In the genomic region with DNA sequence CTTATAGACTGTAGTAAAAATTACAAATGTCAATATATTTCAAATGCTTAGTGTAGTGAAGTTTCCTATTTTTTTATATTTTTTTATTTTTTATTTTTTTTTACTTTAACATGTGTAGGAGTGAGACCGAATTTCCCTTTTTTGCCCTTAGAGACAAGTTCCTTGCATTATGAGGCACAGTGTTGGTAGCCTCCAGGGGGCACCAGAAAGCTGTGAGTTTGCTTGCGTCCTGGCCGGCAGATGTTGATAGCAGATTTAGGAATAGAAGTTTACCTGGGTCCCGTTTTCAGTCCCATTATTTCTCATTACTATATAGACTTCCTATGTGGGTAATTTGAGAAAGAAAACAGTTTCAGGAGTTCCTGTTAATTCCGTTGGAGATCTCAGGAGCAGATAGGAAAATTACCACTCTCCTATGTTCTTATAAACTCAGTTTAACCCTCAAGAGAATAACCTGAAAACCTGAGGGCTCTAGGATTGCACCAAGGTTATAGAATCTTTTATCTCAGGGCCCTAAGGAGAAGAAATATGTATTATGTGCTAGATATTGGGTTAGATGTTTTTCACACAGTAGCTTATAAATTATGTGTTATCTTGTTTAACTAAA, we compare ENCODE assay signal across 8 cellular contexts.
DNase-seq lines count a peak whose midpoint lies in the region; ATAC-seq, FAIRE-seq and TF ChIP-seq lines count a peak whose summit lies in the region.

No MANE protein-coding gene starts in this region.

- no peak overlapping the region for H3K4me3 ChIP-seq in adrenal gland
- H3K4me3 ChIP-seq in spleen = no peak overlapping the region

- ATAC-seq in GM21528 (IDR thresholded peaks at IDR 0.05; ENCODE audit: low FRiP score, unreplicated experiment) = peak; percentile 84

- no peak for TF ChIP-seq POLR2A in adrenal gland (IDR thresholded peaks at IDR 0.05)
- no peak for TF ChIP-seq POLR2A in spleen (IDR thresholded peaks at IDR 0.05)

- no peaks in the 10 kb centered on the region for H3K27me3 ChIP-seq in adrenal gland
- peaks cover 0 to 4% (median 0%) of the 10 kb centered on the region in 7 donors for H3K27me3 ChIP-seq in spleen (replicated peaks in 1 of 7)

- H3K36me3 ChIP-seq in adrenal gland (replicated peaks in 1 of 2) (no peaks in the 10 kb centered on the region), spleen (no peaks in the 10 kb centered on the region)

- H3K27ac ChIP-seq in adrenal gland (no peak overlapping the region), spleen (no peak overlapping the region)

- no peak for FAIRE-seq in frontal cortex (lab: Jason Lieb, UNC)

- H3K9me3 ChIP-seq in adrenal gland (replicated peaks in 1 of 3) (no peaks in the 10 kb centered on the region), spleen (no peaks in the 10 kb centered on the region)

- TF ChIP-seq CTCF in adrenal gland (IDR thresholded peaks at IDR 0.05) = peak; percentile 50 to 78 (median 76)
- peak in 10 of 11 experiments; percentile 29 to 66 (median 55) for TF ChIP-seq CTCF in spleen (IDR thresholded peaks at IDR 0.05 in 8 of 11, conservative IDR thresholded peaks at IDR 0.05 in 3 of 11)

- in situ Hi-C loops in G401 (cut with HindIII; ENCODE audit: low sequenced_read_pairs) = no loop called here

- peak; percentile 61 for DNase-seq in G401 (ENCODE audit: low spot score)
- peak; percentile 47 for DNase-seq in HT1080 (ENCODE audit: low read depth)
- DNase-seq in OCI-M1 (lab: John Stamatoyannopoulos, UW) = peak; percentile 83
- DNase-seq in adrenal gland = peak; percentile 64 to 88 (median 80)
- peak; percentile 4 for DNase-seq in hepatic stellate cell (ENCODE audit: low spot score)
- DNase-seq in spleen = no peak
- DNase-seq in frontal cortex (ENCODE audit: low spot score in 2 of 2) = no peak

- H3K4me1 ChIP-seq in adrenal gland (replicated peaks in 1 of 2) (no peaks in the 10 kb centered on the region), spleen (no peaks in the 10 kb centered on the region)

- 1 to 9% (median 4%) methylated on average over 5 of the region's 5 CpGs for WGBS in adrenal gland, 4 donors
- 4 to 11% (median 7%) methylated on average over 5 of the region's 5 CpGs for WGBS in spleen, 5 donors

- intact Hi-C loops in adrenal gland (cut with DNase I) = no loop called here
- intact Hi-C loops in spleen (cut with DNase I; ENCODE audit: low total_unique reads) = loop anchor here (10.0 kb wide), 1 partner anchor 323 kb away; no protein-coding TSS in a partner anchor

Comparison
In these comparisons a context has a peak if more than half of its experiments do, and no peak if none do; other contexts are left out.
1. DNase-seq: peak in G401 (single experiment), HT1080 (single experiment), OCI-M1 (single experiment), adrenal gland (7 of 7) and hepatic stellate cell (single experiment); none in spleen (single experiment) and frontal cortex (0 of 2).